In genomic region chr17:22158364-22158763, GRCh38 we compare ENCODE assay signal across 26 cellular contexts.
"Had no signal": no experiment of that assay in that cellular context is flagged by ENCODE, and none has a peak within 500 bp of the region (broad histone marks: within the 10 kb centered on the region; RNA-seq: fewer than 3 reads in every experiment).

No MANE protein-coding gene starts in this region.

- H3K4me3 Mint-ChIP-seq: activated CD4-positive, alpha-beta memory T cell treated with anti-CD3 and anti-CD28 coated beads, Interleukin-2, amount 10 ng/mL, durations not matched to agents 7 days and 5 days; activated CD8-positive, alpha-beta memory T cell treated with anti-CD3 and anti-CD28 coated beads, Interleukin-2, amount 10 ng/mL, durations not matched to agents 7 days and 5 days; activated naive CD8-positive, alpha-beta T cell treated with anti-CD3 and anti-CD28 coated beads for 36 hours had no signal

- H3K36me3 Mint-ChIP-seq: activated CD8-positive, alpha-beta memory T cell treated with anti-CD3 and anti-CD28 coated beads, Interleukin-2, amount 10 ng/mL, durations not matched to agents 7 days and 5 days; activated naive CD8-positive, alpha-beta T cell treated with anti-CD3 and anti-CD28 coated beads for 36 hours had no signal

- H3K27ac Mint-ChIP-seq: activated CD4-positive, alpha-beta memory T cell treated with anti-CD3 and anti-CD28 coated beads, Interleukin-2, amount 10 ng/mL, durations not matched to agents 7 days and 5 days; activated CD8-positive, alpha-beta memory T cell treated with anti-CD3 and anti-CD28 coated beads, Interleukin-2, amount 10 ng/mL, durations not matched to agents 7 days and 5 days; activated naive CD8-positive, alpha-beta T cell treated with anti-CD3 and anti-CD28 coated beads for 36 hours had no signal

- H3K4me1 ChIP-seq: ascending aorta had no signal

- H3K4me1 Mint-ChIP-seq: activated CD4-positive, alpha-beta memory T cell treated with anti-CD3 and anti-CD28 coated beads, Interleukin-2, amount 10 ng/mL, durations not matched to agents 7 days and 5 days; activated CD8-positive, alpha-beta memory T cell treated with anti-CD3 and anti-CD28 coated beads, Interleukin-2, amount 10 ng/mL, durations not matched to agents 7 days and 5 days; activated naive CD8-positive, alpha-beta T cell treated with anti-CD3 and anti-CD28 coated beads for 36 hours had no signal

- DNase-seq: activated CD4-positive, alpha-beta memory T cell treated with anti-CD3 and anti-CD28 coated beads, Interleukin-2, amount 10 ng/mL, durations not matched to agents 7 days and 5 days; activated CD4-positive, alpha-beta T cell treated with anti-CD3 and anti-CD28 coated beads for 1 hour; activated CD4-positive, alpha-beta T cell treated with anti-CD3 and anti-CD28 coated beads for 48 hours; activated CD4-positive, CD25-positive, alpha-beta regulatory T cell; activated CD8-positive, alpha-beta memory T cell treated with anti-CD3 and anti-CD28 coated beads for 24 hours; activated CD8-positive, alpha-beta memory T cell treated with anti-CD3 and anti-CD28 coated beads, Interleukin-2, amount 10 ng/mL, durations not matched to agents 7 days and 5 days; activated CD8-positive, alpha-beta memory T cell treated with anti-CD3 and anti-CD28 coated beads, Interleukin-2, amount 50 U/mL, for 48 hours; activated effector memory CD4-positive, alpha-beta T cell treated with Interleukin-2 at 50 U/mL for 16 hours; activated naive CD4-positive, alpha-beta T cell; activated naive CD4-positive, alpha-beta T cell treated with anti-CD3 and anti-CD28 coated beads, Interleukin-2, amount 50 U/mL, for 16 hours; activated naive CD8-positive, alpha-beta T cell treated with anti-CD3 and anti-CD28 coated beads for 36 hours; activated T-cell treated with anti-CD3 and anti-CD28 coated beads, Interleukin-2, amount 50 U/mL, for 48 hours; amniotic stem cell; NCI-H1105; NCI-H1417 treated with DMSO at 0.1 percent for 48 hours; NCI-H1694 treated with DMSO at 0.1 percent for 48 hours; NCI-H2029; NCI-H510A; NCI-H526; NCI-H748 treated with DMSO at 0.1 percent for 48 hours; NK-92 treated with Interleukin-12 subunit alpha and Interleukin-12 subunit beta, amount 100 ng/mL, for 24 hours; OCI-M1; Right ventricle myocardium superior; T1000; WERI-Rb-1 had no signal

- H3K4me3 ChIP-seq: ascending aorta had no signal

- H3K36me3 ChIP-seq: ascending aorta, WERI-Rb-1 had no signal

- H3K27ac ChIP-seq: ascending aorta, WERI-Rb-1 had no signal

- ATAC-seq: activated CD8-positive, alpha-beta memory T cell treated with anti-CD3 and anti-CD28 coated beads, Interleukin-2, amount 10 ng/mL, durations not matched to agents 7 days and 5 days had no signal

- H3K27me3 Mint-ChIP-seq: activated CD4-positive, alpha-beta memory T cell treated with anti-CD3 and anti-CD28 coated beads, Interleukin-2, amount 10 ng/mL, durations not matched to agents 7 days and 5 days; activated CD8-positive, alpha-beta memory T cell treated with anti-CD3 and anti-CD28 coated beads, Interleukin-2, amount 10 ng/mL, durations not matched to agents 7 days and 5 days; activated naive CD8-positive, alpha-beta T cell treated with anti-CD3 and anti-CD28 coated beads for 36 hours had no signal

- H3K9me3 ChIP-seq: ascending aorta had no signal

- H3K27me3 ChIP-seq: ascending aorta had no signal
